ENCODE assay signal across 20 cellular contexts in the genomic region with DNA sequence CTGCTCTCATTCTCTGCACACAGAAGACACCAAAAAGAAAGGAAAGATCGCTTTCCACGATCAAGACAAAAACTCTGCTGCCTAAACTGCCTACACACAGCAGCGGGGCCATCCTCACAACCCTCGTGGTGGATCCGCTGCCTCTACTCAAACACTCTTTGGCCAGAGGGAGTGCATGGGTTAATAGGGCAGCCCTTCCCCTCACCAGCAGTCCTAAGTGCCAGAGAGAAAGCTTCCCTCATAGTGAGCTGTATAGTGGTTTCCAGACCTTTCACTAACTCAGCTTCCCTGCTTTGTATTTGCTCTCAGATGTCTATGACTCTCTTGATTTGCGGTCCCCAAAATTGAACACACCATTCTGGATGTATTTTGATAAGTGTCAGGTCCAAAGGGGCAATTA. TPM values are rescaled to one million over a fixed set of nuclear protein-coding genes. Genes with fewer than 3 reads are reported as not detected.
"Had no signal": no experiment of that assay in that cellular context is flagged by ENCODE, and none has a peak within 500 bp of the region (broad histone marks: within the 10 kb centered on the region; RNA-seq: fewer than 3 reads in every experiment).

No MANE protein-coding gene starts in this region.

- H3K27ac Mint-ChIP-seq: effector memory CD8-positive, alpha-beta T cell; natural killer cell; stimulated activated naive CD8-positive, alpha-beta T cell treated with anti-CD3 and anti-CD28 coated beads, Interleukin-15, amount 100 ng/mL, for 72 hours had no signal

- H3K4me3 Mint-ChIP-seq: effector memory CD8-positive, alpha-beta T cell; natural killer cell; stimulated activated naive CD8-positive, alpha-beta T cell treated with anti-CD3 and anti-CD28 coated beads, Interleukin-15, amount 100 ng/mL, for 72 hours had no signal

- H3K36me3 Mint-ChIP-seq: natural killer cell had no signal

- H3K4me1 Mint-ChIP-seq: natural killer cell; stimulated activated naive CD8-positive, alpha-beta T cell treated with anti-CD3 and anti-CD28 coated beads, Interleukin-15, amount 100 ng/mL, for 72 hours had no signal

- ATAC-seq: effector memory CD8-positive, alpha-beta T cell; left ventricle myocardium superior; lower lobe of right lung; natural killer cell; sciatic nerve; stimulated activated naive CD8-positive, alpha-beta T cell treated with anti-CD3 and anti-CD28 coated beads, Interleukin-15, amount 100 ng/mL, for 72 hours had no signal

- H3K27me3 Mint-ChIP-seq: stimulated activated naive CD8-positive, alpha-beta T cell treated with anti-CD3 and anti-CD28 coated beads, Interleukin-15, amount 100 ng/mL, for 72 hours had no signal

- H3K9me3 Mint-ChIP-seq: effector memory CD8-positive, alpha-beta T cell; natural killer cell; stimulated activated naive CD8-positive, alpha-beta T cell treated with anti-CD3 and anti-CD28 coated beads, Interleukin-15, amount 100 ng/mL, for 72 hours had no signal

- DNase-seq: cortex of kidney; effector memory CD8-positive, alpha-beta T cell; erythroblast; esophagus squamous epithelium; foreskin melanocyte; hypothalamus; left ventricle myocardium superior; lower lobe of right lung; natural killer cell; occipital lobe; ovary; posterior cingulate gyrus; stimulated activated CD4-positive, alpha-beta T cell treated with anti-CD3 and anti-CD28 coated beads, Interleukin-12 subunit alpha, Interleukin-12 subunit beta, amount 100 ng/mL, for 4 hours; stimulated activated CD4-positive, alpha-beta T cell treated with anti-CD3 and anti-CD28 coated beads, Interleukin-1b, Interleukin-23, amount 100 ng/mL, for 48 hours; stimulated activated CD4-positive, alpha-beta T cell treated with anti-CD3 and anti-CD28 coated beads, Interleukin-4, amount 100 ng/mL, for 1 hour; stimulated activated CD8-positive, alpha-beta memory T cell treated with anti-CD3 and anti-CD28 coated beads, Interleukin-4, amount 100 ng/mL, for 48 hours; stimulated activated naive CD4-positive, alpha-beta T cell; stimulated activated naive CD8-positive, alpha-beta T cell treated with anti-CD3 and anti-CD28 coated beads, Interleukin-15, amount 100 ng/mL, for 72 hours; transverse colon had no signal

RNA-seq across cellular contexts. Expression of gene GPR161, which starts 30.9 kb away (rescaled TPM):
- total RNA-seq: natural killer cell had no signal
